In the genomic region with DNA sequence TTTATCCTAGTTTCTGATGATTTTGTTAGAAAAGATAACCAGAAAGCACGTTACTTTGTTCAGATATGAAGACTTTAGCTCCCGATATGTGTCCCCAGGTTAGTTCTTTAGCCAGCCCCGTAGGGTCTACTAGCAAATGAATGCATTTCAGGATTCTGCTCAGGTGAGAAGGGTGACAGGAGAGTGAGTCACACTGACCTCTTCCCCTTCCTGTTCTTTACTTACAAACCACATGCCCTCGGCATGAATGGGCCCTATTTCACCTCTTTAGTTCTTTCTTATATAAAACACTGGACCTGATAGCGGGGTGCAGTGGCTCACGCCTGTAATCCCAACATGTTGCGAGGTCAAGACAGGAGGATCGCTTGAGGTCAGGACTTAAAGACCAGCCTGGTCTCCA, we compare ENCODE assay signal across 16 cellular contexts.
DNase-seq lines count a peak whose midpoint lies in the region; ATAC-seq and TF ChIP-seq lines count a peak whose summit lies in the region.
"Had no signal": no experiment of that assay in that cellular context is flagged by ENCODE, and none has a peak within 500 bp of the region (broad histone marks: within the 10 kb centered on the region; RNA-seq: fewer than 3 reads in every experiment).

No MANE protein-coding gene starts in this region.

- H4K20me1 ChIP-seq in HCT116 (ENCODE audit: insufficient read depth) = no peaks in the 10 kb centered on the region

- peak; percentile 23 for DNase-seq in NK-92 treated with Interleukin-12 subunit alpha and Interleukin-12 subunit beta, amount 100 ng/mL, for 24 hours (lab: John Stamatoyannopoulos, UW)
- no peak for DNase-seq in NK-92 (lab: John Stamatoyannopoulos, UW; ENCODE audit: unreplicated experiment)
- DNase-seq in HCT116 (ENCODE audit: low read depth, low spot score) = peak; percentile 59
- DNase-seq in activated CD8-positive, alpha-beta T cell treated with anti-CD3 and anti-CD28 coated beads for 36 hours = peak; percentile 43
- no peak for DNase-seq in psoas muscle
- no peak for DNase-seq in NCI-H2196 treated with DMSO at 0.1 percent for 48 hours (lab: John Stamatoyannopoulos, UW; ENCODE audit: unreplicated experiment)
- DNase-seq: activated effector memory CD4-positive, alpha-beta T cell treated with anti-CD3 and anti-CD28 coated beads, Interleukin-2, amount 50 U/mL, for 16 hours; kidney; NCI-H446; right cardiac atrium; SHP77 treated with DMSO at 0.1 percent for 48 hours had no signal

- 87 to 89% (median 88%) methylated on average over 8 of the region's 8 CpGs for WGBS in psoas muscle, 3 donors

- peak overlapping the region; percentile 70 for H3K4me2 ChIP-seq in HCT116 (ENCODE audit: low read length)

- ATAC-seq in HCT116 = peak; percentile 92
- ATAC-seq in activated CD8-positive, alpha-beta T cell treated with anti-CD3 and anti-CD28 coated beads for 36 hours = peak; percentile 71
- ATAC-seq in psoas muscle = peak in 2 of 4 donors; percentile 12 to 18
- no peak for ATAC-seq in GM21737 (IDR thresholded peaks at IDR 0.05; ENCODE audit: unreplicated experiment)
- no peak for ATAC-seq in HG02852 (IDR thresholded peaks at IDR 0.05; ENCODE audit: unreplicated experiment)

- H3K36me3 ChIP-seq in HCT116 (ENCODE audit: control insufficient read depth in 1 of 2, insufficient read depth in 2 of 2, low read length in 2 of 2) = no peaks in the 10 kb centered on the region
- H3K36me3 ChIP-seq in psoas muscle (ENCODE audit: insufficient read depth in 1 of 2, low read depth in 1 of 2) = no peaks in the 10 kb centered on the region
- H3K36me3 ChIP-seq: MG63 had no signal

- H3K4me1 Mint-ChIP-seq in activated CD8-positive, alpha-beta T cell treated with anti-CD3 and anti-CD28 coated beads for 36 hours (ENCODE audit: low read depth) = peaks cover 20% of the 10 kb centered on the region

- POLR2A ChIA-PET in HCT116 (lab: Charles Lee) = no interaction called here
- POLR2A ChIA-PET in activated CD8-positive, alpha-beta T cell treated with anti-CD3 and anti-CD28 coated beads for 36 hours (lab: Charles Lee) = no interaction called here

- intact Hi-C loops in HCT116 (cut with micrococcal nuclease) (no loop called here), psoas muscle (cut with DNase I) (no loop called here)
- intact Hi-C loops in activated CD8-positive, alpha-beta T cell treated with anti-CD3 and anti-CD28 coated beads for 36 hours (cut with micrococcal nuclease) = no loop called here

- H3K27me3 Mint-ChIP-seq in activated CD8-positive, alpha-beta T cell treated with anti-CD3 and anti-CD28 coated beads for 36 hours = peaks cover 3% of the 10 kb centered on the region

- H3K4me3 ChIP-seq in HCT116 (replicated peaks in 1 of 2; ENCODE audit: low read depth in 1 of 2, low read length in 2 of 2) (peak overlapping the region in 1 of 2 experiments; percentile 12; a peak in 2 of 4 replicates), psoas muscle (peak overlapping the region; percentile 12)
- H3K4me3 ChIP-seq: MG63 had no signal

- CTCF ChIA-PET in HCT116 (lab: Charles Lee) = no interaction called here
- CTCF ChIA-PET in activated CD8-positive, alpha-beta T cell treated with anti-CD3 and anti-CD28 coated beads for 36 hours (lab: Charles Lee) = no interaction called here

- H3K9me3 ChIP-seq in HCT116 (ENCODE audit: control insufficient read depth in 1 of 2, insufficient read depth in 1 of 2, low read depth in 1 of 2, low read length in 2 of 2) (no peaks in the 10 kb centered on the region), psoas muscle (no peaks in the 10 kb centered on the region)
- H3K9me3 ChIP-seq: MG63 had no signal

- no peak for TF ChIP-seq RAD21 in HCT116 (IDR thresholded peaks at IDR 0.05; ENCODE audit: low read depth)

- H3K4me1 ChIP-seq in HCT116 (ENCODE audit: control insufficient read depth in 1 of 2, insufficient read depth in 2 of 2, low read length in 2 of 2) (peaks cover 15 to 46% of the 10 kb centered on the region in 2 experiments), psoas muscle (peaks cover 41% of the 10 kb centered on the region)

- H3K27ac Mint-ChIP-seq in activated CD8-positive, alpha-beta T cell treated with anti-CD3 and anti-CD28 coated beads for 36 hours = no peak overlapping the region

- no peaks in the 10 kb centered on the region for H3K27me3 ChIP-seq in HCT116 (ENCODE audit: insufficient read depth, low read length)
- no peaks in the 10 kb centered on the region for H3K27me3 ChIP-seq in psoas muscle (ENCODE audit: insufficient read depth in 3 of 3, low read length in 2 of 3)

- no peak overlapping the region for H3K4me3 Mint-ChIP-seq in activated CD8-positive, alpha-beta T cell treated with anti-CD3 and anti-CD28 coated beads for 36 hours

- RAD21 ChIA-PET in HCT116 (lab: Charles Lee; ENCODE audit: low non-redundant PET in 1 of 2, low total read pairs in 2 of 2, uncharacterized antibody in 2 of 2, unreplicated experiment in 2 of 2) = no interaction called here

- H2AFZ ChIP-seq in HCT116 (ENCODE audit: low read depth, low read length, poor library complexity, severe bottlenecking) = peak overlapping the region; percentile 74

- TF ChIP-seq CTCF in HCT116 (IDR thresholded peaks at IDR 0.05 in 2 of 3, conservative IDR thresholded peaks at IDR 0.05 in 1 of 3; ENCODE audit: borderline replicate concordance in 1 of 3, insufficient read depth in 1 of 3, low read depth in 2 of 3, low read length in 2 of 3) = no peak
- TF ChIP-seq CTCF in activated CD8-positive, alpha-beta T cell treated with anti-CD3 and anti-CD28 coated beads for 36 hours (IDR thresholded peaks at IDR 0.05) = no peak
- TF ChIP-seq CTCF in psoas muscle (IDR thresholded peaks at IDR 0.05) = no peak

- no peaks in the 10 kb centered on the region for H3K9me3 Mint-ChIP-seq in activated CD8-positive, alpha-beta T cell treated with anti-CD3 and anti-CD28 coated beads for 36 hours

- no peaks in the 10 kb centered on the region for H3K9me2 ChIP-seq in HCT116 (ENCODE audit: insufficient read depth)

- H3K27ac ChIP-seq in HCT116 (ENCODE audit: low read depth, low read length) (no peak overlapping the region), psoas muscle (peak overlapping the region; percentile 70)
- H3K27ac ChIP-seq: 22Rv1, HL-60 had no signal

- no peak for TF ChIP-seq POLR2A in HCT116 (IDR thresholded peaks at IDR 0.05; ENCODE audit: borderline replicate concordance, extremely low read depth, insufficient read depth, insufficient read length)

- no TSS peak for BruUV-seq in HCT116 (replicated peaks; lab: Mats Ljungman, UMichigan)

- no peaks in the 10 kb centered on the region for H3K79me2 ChIP-seq in HCT116 (ENCODE audit: insufficient read depth, low read length)

- peak overlapping the region; percentile 46 for H3K9ac ChIP-seq in HCT116 (ENCODE audit: low read length)

- H3K36me3 Mint-ChIP-seq in activated CD8-positive, alpha-beta T cell treated with anti-CD3 and anti-CD28 coated beads for 36 hours (ENCODE audit: low read depth) = no peaks in the 10 kb centered on the region

TF ChIP-seq in HCT116, 20 proteins besides CTCF, POLR2A, EP300 and RAD21:
- TF ChIP-seq, protein P1, sequence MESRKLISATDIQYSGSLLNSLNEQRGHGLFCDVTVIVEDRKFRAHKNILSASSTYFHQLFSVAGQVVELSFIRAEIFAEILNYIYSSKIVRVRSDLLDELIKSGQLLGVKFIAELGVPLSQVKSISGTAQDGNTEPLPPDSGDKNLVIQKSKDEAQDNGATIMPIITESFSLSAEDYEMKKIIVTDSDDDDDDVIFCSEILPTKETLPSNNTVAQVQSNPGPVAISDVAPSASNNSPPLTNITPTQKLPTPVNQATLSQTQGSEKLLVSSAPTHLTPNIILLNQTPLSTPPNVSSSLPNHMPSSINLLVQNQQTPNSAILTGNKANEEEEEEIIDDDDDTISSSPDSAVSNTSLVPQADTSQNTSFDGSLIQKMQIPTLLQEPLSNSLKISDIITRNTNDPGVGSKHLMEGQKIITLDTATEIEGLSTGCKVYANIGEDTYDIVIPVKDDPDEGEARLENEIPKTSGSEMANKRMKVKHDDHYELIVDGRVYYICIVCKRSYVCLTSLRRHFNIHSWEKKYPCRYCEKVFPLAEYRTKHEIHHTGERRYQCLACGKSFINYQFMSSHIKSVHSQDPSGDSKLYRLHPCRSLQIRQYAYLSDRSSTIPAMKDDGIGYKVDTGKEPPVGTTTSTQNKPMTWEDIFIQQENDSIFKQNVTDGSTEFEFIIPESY (IDR thresholded peaks at IDR 0.05; ENCODE audit: extremely low read depth, insufficient replicate concordance, low read length) = no peak
- peak; percentile 28 for TF ChIP-seq YY1 (IDR thresholded peaks at IDR 0.05; ENCODE audit: extremely low read depth, insufficient replicate concordance, low read depth, low read length)
- TF ChIP-seq CBX3 (IDR thresholded peaks at IDR 0.05; ENCODE audit: low read depth) = peak; percentile 91
- no peak for TF ChIP-seq ZNF274 (IDR thresholded peaks at IDR 0.05; ENCODE audit: low read depth, low read length)
- TF ChIP-seq EZH2phosphoT487 (IDR thresholded peaks at IDR 0.05; ENCODE audit: borderline replicate concordance) = no peak
- TF ChIP-seq POLR2AphosphoS5 (IDR thresholded peaks at IDR 0.05; ENCODE audit: low read depth, low read length) = peak; percentile 19; the same call in 1 of the 2 replicates
- TF ChIP-seq JUND (IDR thresholded peaks at IDR 0.05) = peak; percentile 92
- TF ChIP-seq ELF1 (IDR thresholded peaks at IDR 0.05; ENCODE audit: borderline replicate concordance, low read depth) = peak; percentile 18; the same call in 1 of the 2 replicates
- no peak for TF ChIP-seq ZFX (IDR thresholded peaks at IDR 0.05)
- peak; percentile 70 for TF ChIP-seq SRF (IDR thresholded peaks at IDR 0.05; ENCODE audit: low read depth)
- TF ChIP-seq, protein P2, sequence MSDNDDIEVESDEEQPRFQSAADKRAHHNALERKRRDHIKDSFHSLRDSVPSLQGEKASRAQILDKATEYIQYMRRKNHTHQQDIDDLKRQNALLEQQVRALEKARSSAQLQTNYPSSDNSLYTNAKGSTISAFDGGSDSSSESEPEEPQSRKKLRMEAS (IDR thresholded peaks at IDR 0.05) = peak; percentile 88
- peak; percentile 97 for TF ChIP-seq FOSL1 (IDR thresholded peaks at IDR 0.05; ENCODE audit: low read depth)
- peak; percentile 79 for TF ChIP-seq SP1 (IDR thresholded peaks at IDR 0.05; ENCODE audit: low read depth)

Comparison
In these comparisons a context has a peak if more than half of its experiments do, and no peak if none do; other contexts are left out.
1. DNase-seq: peak in NK-92 treated with Interleukin-12 subunit alpha and Interleukin-12 subunit beta, amount 100 ng/mL, for 24 hours (single experiment), HCT116 (single experiment) and activated CD8-positive, alpha-beta T cell treated with anti-CD3 and anti-CD28 coated beads for 36 hours (single experiment); none in NK-92 (single experiment), psoas muscle (0 of 2) and NCI-H2196 treated with DMSO at 0.1 percent for 48 hours (single experiment).
2. ATAC-seq: peak in HCT116 (single experiment) and activated CD8-positive, alpha-beta T cell treated with anti-CD3 and anti-CD28 coated beads for 36 hours (single experiment); none in GM21737 (single experiment) and HG02852 (single experiment).